16 cellular contexts compared by ENCODE assay signal in the genomic region with DNA sequence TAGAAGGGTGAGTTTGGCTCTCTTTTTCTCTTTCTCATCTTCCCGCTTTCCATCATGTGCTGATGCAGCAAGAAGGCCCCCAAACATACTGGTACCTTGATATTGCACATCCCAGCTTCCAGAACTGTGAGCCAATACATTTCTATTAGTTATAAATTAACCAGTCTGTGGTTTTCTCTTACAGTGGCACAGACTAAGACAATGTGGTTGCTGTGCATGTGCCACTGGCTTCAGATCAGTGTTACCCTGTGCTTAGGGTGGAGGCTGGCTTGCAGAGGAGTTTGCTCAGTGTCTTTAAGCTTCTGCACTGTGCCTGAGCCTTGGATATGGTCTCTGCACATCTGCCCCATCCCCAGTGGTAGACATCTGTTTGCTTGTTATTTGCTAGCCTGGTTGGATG.
"Had no signal": no experiment of that assay in that cellular context is flagged by ENCODE, and none has a peak within 500 bp of the region (broad histone marks: within the 10 kb centered on the region; RNA-seq: fewer than 3 reads in every experiment).

No MANE protein-coding gene starts in this region.

- H3K27ac ChIP-seq: VCaP had no signal

- H3K36me3 Mint-ChIP-seq: brain; stimulated activated effector memory CD8-positive, alpha-beta T cell treated with anti-CD3 and anti-CD28 coated beads, Interleukin-12 subunit alpha, Interleukin-12 subunit beta, amount 100 ng/mL, for 72 hours had no signal

- H3K9me3 Mint-ChIP-seq: stimulated activated effector memory CD8-positive, alpha-beta T cell treated with anti-CD3 and anti-CD28 coated beads, Interleukin-12 subunit alpha, Interleukin-12 subunit beta, amount 100 ng/mL, for 72 hours had no signal

- DNase-seq: activated CD4-positive, alpha-beta T cell treated with anti-CD3 and anti-CD28 coated beads, Interleukin-2, amount 50 U/mL, for 1 hour; activated naive CD4-positive, alpha-beta T cell treated with anti-CD3 and anti-CD28 coated beads for 36 hours; activated naive CD8-positive, alpha-beta T cell treated with anti-CD3 and anti-CD28 coated beads, Interleukin-2, amount 50 U/mL, for 24 hours; anterior cingulate cortex; central memory CD4-positive, alpha-beta T cell; left ventricle myocardium superior; naive B cell; right cardiac atrium; stimulated activated CD4-positive, alpha-beta T cell treated with anti-CD3 and anti-CD28 coated beads, Interleukin-4, amount 100 ng/mL, for 1 hour; T-helper 2 cell had no signal

- H3K27ac Mint-ChIP-seq: activated naive CD4-positive, alpha-beta T cell treated with anti-CD3 and anti-CD28 coated beads for 36 hours; activated naive CD8-positive, alpha-beta T cell treated with anti-CD3 and anti-CD28 coated beads, Interleukin-2, amount 50 U/mL, for 24 hours; brain; memory B cell; naive B cell; stimulated activated effector memory CD8-positive, alpha-beta T cell treated with anti-CD3 and anti-CD28 coated beads, Interleukin-12 subunit alpha, Interleukin-12 subunit beta, amount 100 ng/mL, for 72 hours had no signal

- H3K4me3 Mint-ChIP-seq: activated naive CD4-positive, alpha-beta T cell treated with anti-CD3 and anti-CD28 coated beads for 36 hours; activated naive CD8-positive, alpha-beta T cell treated with anti-CD3 and anti-CD28 coated beads, Interleukin-2, amount 50 U/mL, for 24 hours; brain; memory B cell; naive B cell; neural crest cell; stimulated activated effector memory CD8-positive, alpha-beta T cell treated with anti-CD3 and anti-CD28 coated beads, Interleukin-12 subunit alpha, Interleukin-12 subunit beta, amount 100 ng/mL, for 72 hours had no signal

- H3K4me3 ChIP-seq: smooth muscle cell had no signal

- ATAC-seq: activated naive CD8-positive, alpha-beta T cell treated with anti-CD3 and anti-CD28 coated beads, Interleukin-2, amount 50 U/mL, for 24 hours; left ventricle myocardium superior; right cardiac atrium; stimulated activated effector memory CD8-positive, alpha-beta T cell treated with anti-CD3 and anti-CD28 coated beads, Interleukin-12 subunit alpha, Interleukin-12 subunit beta, amount 100 ng/mL, for 72 hours had no signal
